8 cellular contexts compared by ENCODE assay signal in genomic region chr5:10635257-10635860, GRCh38.
DNase-seq lines count a peak whose midpoint lies in the region; ATAC-seq and TF ChIP-seq lines count a peak whose summit lies in the region.

No MANE protein-coding gene starts in this region.

- H3K9me3 Mint-ChIP-seq in type B pancreatic cell, result no peaks in the 10 kb centered on the region

- H3K27me3 ChIP-seq in GM06990 (replicated peaks; ENCODE audit: control insufficient read depth, insufficient read depth, low read length), result no peaks in the 10 kb centered on the region

- no peak overlapping the region for H3K4me3 Mint-ChIP-seq in type B pancreatic cell

- peaks cover 11% of the 10 kb centered on the region for H3K36me3 ChIP-seq in GM06990 (ENCODE audit: control insufficient read depth, insufficient read depth, low read length)

- peaks cover 10% of the 10 kb centered on the region for H3K4me1 Mint-ChIP-seq in type B pancreatic cell (ENCODE audit: unreplicated experiment)

- H3K27ac Mint-ChIP-seq in type B pancreatic cell, result no peak overlapping the region

- in situ Hi-C loops in KBM-7 (cut with MboI; ENCODE audit: low pct_unique_long_range_greater_than_20kb, low sequenced_read_pairs), result loop anchor here (25.0 kb wide), 1 partner anchor 173 kb away; no protein-coding TSS in a partner anchor

- DNase-seq in GM06990 (ENCODE audit: extremely low read depth, insufficient read length) (peak; percentile 79), KBM-7 (peak; percentile 87), left kidney (ENCODE audit: low read depth, low spot score) (peak; percentile 81), NCI-H510A (lab: John Stamatoyannopoulos, UW) (no peak), type B pancreatic cell (ENCODE audit: extremely low spot score, unreplicated experiment) (no peak), NCI-H128 (lab: John Stamatoyannopoulos, UW; ENCODE audit: unreplicated experiment) (no peak)
- DNase-seq in activated CD8-positive, alpha-beta memory T cell treated with anti-CD3 and anti-CD28 coated beads, Interleukin-2, amount 50 U/mL, for 4 hours, result peak; percentile 48

- H3K4me3 ChIP-seq in GM06990 (replicated peaks; ENCODE audit: low read depth, low read length), result peak overlapping the region; percentile 32

- H3K36me3 Mint-ChIP-seq in type B pancreatic cell, result peaks cover 3% of the 10 kb centered on the region

- TF ChIP-seq CTCF in GM06990 (IDR thresholded peaks at IDR 0.05; ENCODE audit: insufficient read depth, low read length, poor library complexity, severe bottlenecking) (no peak), type B pancreatic cell (conservative IDR thresholded peaks at IDR 0.05) (no peak)

- H3K27me3 Mint-ChIP-seq in type B pancreatic cell, result peaks cover 20% of the 10 kb centered on the region

- ATAC-seq in GM21825 (IDR thresholded peaks at IDR 0.05; ENCODE audit: unreplicated experiment), result peak; percentile 67

Comparison
In these comparisons a context has a peak if more than half of its experiments do, and no peak if none do; other contexts are left out.
1. DNase-seq: peak in GM06990 (single experiment), KBM-7 (single experiment), activated CD8-positive, alpha-beta memory T cell treated with anti-CD3 and anti-CD28 coated beads, Interleukin-2, amount 50 U/mL, for 4 hours (single experiment) and left kidney (single experiment); none in NCI-H510A (single experiment), type B pancreatic cell (single experiment) and NCI-H128 (single experiment).